Comparison of ENCODE assay signal across 16 cellular contexts in genomic region chr1:205491794-205492193, GRCh38. TPM values are rescaled to one million over a fixed set of nuclear protein-coding genes. Genes with fewer than 3 reads are reported as not detected.
A peak's percentile ranks its signal among the peaks of the same experiment; 100 is the strongest.
DNase-seq lines count a peak whose midpoint lies in the region; FAIRE-seq and TF ChIP-seq lines count a peak whose summit lies in the region.
"Had no signal": no experiment of that assay in that cellular context is flagged by ENCODE, and none has a peak within 500 bp of the region (broad histone marks: within the 10 kb centered on the region; RNA-seq: fewer than 3 reads in every experiment).

No MANE protein-coding gene starts in this region.

- H2BK120ac ChIP-seq in H1 (replicated peaks; ENCODE audit: low read depth, low read length) (no peak overlapping the region), neuronal stem cell (ENCODE audit: low read depth, low read length) (no peak overlapping the region)

- no peak overlapping the region for H2BK12ac ChIP-seq in H1 (ENCODE audit: low read depth, low read length)
- no peak overlapping the region for H2BK12ac ChIP-seq in neuronal stem cell (ENCODE audit: low read length)

- H3K14ac ChIP-seq in H1 (ENCODE audit: insufficient read length) (no peak overlapping the region), neuronal stem cell (ENCODE audit: low read length) (no peak overlapping the region)

- FAIRE-seq in H1 (lab: Jason Lieb, UNC), result no peak
- FAIRE-seq: GM12891 had no signal

- H2BK15ac ChIP-seq in H1 (ENCODE audit: low read length) (peak overlapping the region; percentile 46; the same call in 1 of the 2 replicates), neuronal stem cell (ENCODE audit: low read length) (no peak overlapping the region)

- H3K36me3 ChIP-seq in H1 (ENCODE audit: control insufficient read depth in 2 of 4, insufficient read depth in 4 of 4, low read length in 3 of 4) (no peaks in the 10 kb centered on the region), neuronal stem cell (replicated peaks in 1 of 2; ENCODE audit: control insufficient read depth in 2 of 2, insufficient read depth in 2 of 2, low read length in 2 of 2) (no peaks in the 10 kb centered on the region)
- H3K36me3 ChIP-seq: Peyer's patch, SJSA1 had no signal

- no peak overlapping the region for H4K5ac ChIP-seq in H1 (ENCODE audit: insufficient read length, low read depth, low read length)

- peak overlapping the region in 1 of 2 experiments; percentile 24; a peak in 1 of 4 replicates for H3K4me2 ChIP-seq in H1 (ENCODE audit: insufficient read depth in 1 of 2, low read depth in 2 of 2, low read length in 2 of 2)
- no peak overlapping the region for H3K4me2 ChIP-seq in neuronal stem cell (ENCODE audit: insufficient read depth, low read length, poor library complexity, severe bottlenecking)
- H3K4me2 ChIP-seq: KMS-11 had no signal

- no peak overlapping the region for H3K56ac ChIP-seq in H1 (replicated peaks; ENCODE audit: insufficient read length, low read depth, low read length)

- H3K4me3 ChIP-seq in H1 (ENCODE audit: extremely low read depth in 1 of 4, insufficient read depth in 2 of 4, low read depth in 3 of 4, low read length in 4 of 4), result no peak overlapping the region
- no peak overlapping the region for H3K4me3 ChIP-seq in neuronal stem cell (ENCODE audit: low read length in 2 of 2)
- H3K4me3 ChIP-seq: Peyer's patch, SJSA1 had no signal

- 66% methylated on average over 3 of the region's 4 CpGs; no CpG with 5 or more reads in 1 of the 2 experiments for WGBS in H1 (ENCODE audit: extremely low coverage in 1 of 2, insufficient coverage in 1 of 2, insufficient read length in 1 of 2, insufficient replicate concordance in 2 of 2, low coverage in 1 of 2, low lambda C conversion rate in 2 of 2, missing lambda C conversion rate in 1 of 2), 2 experiments
- WGBS in neuronal stem cell (ENCODE audit: extremely low coverage in 2 of 2, insufficient read length in 2 of 2, insufficient replicate concordance in 1 of 2), 2 donors, result no CpG with 5 or more reads among the region's 4 CpGs

- no peaks in the 10 kb centered on the region for H3K9me3 ChIP-seq in H1 (ENCODE audit: insufficient read depth in 2 of 2, low read depth in 1 of 2, low read length in 1 of 2)
- no peaks in the 10 kb centered on the region for H3K9me3 ChIP-seq in neuronal stem cell (replicated peaks in 1 of 2; ENCODE audit: control insufficient read depth in 2 of 2, insufficient read depth in 1 of 2, low read depth in 1 of 2, low read length in 2 of 2)
- H3K9me3 ChIP-seq: Peyer's patch, SJSA1 had no signal

- DNase-seq in GM03348 (ENCODE audit: low spot score) (peak; percentile 46), RWPE1 (ENCODE audit: low spot score) (no peak), H1 (ENCODE audit: low read depth in 1 of 2, low spot score in 2 of 2) (no peak), neuronal stem cell (ENCODE audit: low spot score) (no peak), GM13977 (ENCODE audit: low spot score) (no peak), ureter (ENCODE audit: low spot score) (no peak), NCI-H446 (lab: John Stamatoyannopoulos, UW) (no peak)
- DNase-seq: CD8-positive, alpha-beta T cell; DND-41; GOT3; MV-4-11; Peyer's patch had no signal

- TF ChIP-seq CTCF in RWPE1 (conservative IDR thresholded peaks at IDR 0.05; ENCODE audit: low read depth) (no peak), H1 (IDR thresholded peaks at IDR 0.05; ENCODE audit: control extremely low read depth in 1 of 3, insufficient read depth in 1 of 3, low read depth in 1 of 3, low read length in 3 of 3) (no peak), GM13977 (IDR thresholded peaks at IDR 0.05; ENCODE audit: extremely low read depth, insufficient read depth, missing control alignments) (no peak)

- POLR2A ChIA-PET in RWPE1 (lab: Yijun Ruan, JAX; ENCODE audit: low non-redundant PET), result no interaction called here
- POLR2A ChIA-PET in H1 (lab: Charles Lee; ENCODE audit: partially characterized antibody), result interaction anchor here (0.8 to 6.1 kb wide), 6 partner anchors 10 to 32 kb away, joined by 3 to 22 read pairs (median 9); partner anchors contain the start of gene CDK18

- H3K4ac ChIP-seq in H1 (replicated peaks; ENCODE audit: insufficient read length, low read depth, low read length) (peak overlapping the region; percentile 13), neuronal stem cell (ENCODE audit: low read length) (no peak overlapping the region)

- in situ Hi-C loops in GM13977 (cut with MboI; ENCODE audit: low pct_unique_long_range_greater_than_20kb, low sequenced_read_pairs, unreplicated experiment), result no loop called here

- no peak overlapping the region for H2AFZ ChIP-seq in H1 (ENCODE audit: low read length)
- H2AFZ ChIP-seq in neuronal stem cell (ENCODE audit: low read length), result no peak overlapping the region

- peak overlapping the region; percentile 54 for H4K91ac ChIP-seq in H1 (replicated peaks; ENCODE audit: insufficient read length, low read length)
- H4K91ac ChIP-seq in neuronal stem cell (ENCODE audit: low read depth, low read length, poor library complexity), result no peak overlapping the region

- H3K4me1 ChIP-seq in H1 (replicated peaks in 1 of 4; ENCODE audit: control insufficient read depth in 3 of 4, insufficient read depth in 4 of 4, low read length in 3 of 4), result peaks cover 10 to 23% (median 16%) of the 10 kb centered on the region in 4 experiments
- peaks cover 0 to 4% of the 10 kb centered on the region in 2 donors for H3K4me1 ChIP-seq in neuronal stem cell (ENCODE audit: control insufficient read depth in 2 of 2, insufficient read depth in 1 of 2, low read depth in 1 of 2, low read length in 2 of 2)
- H3K4me1 ChIP-seq: SJSA1 had no signal

- H2BK5ac ChIP-seq in H1 (ENCODE audit: low read depth, low read length), result no peak overlapping the region
- H2BK5ac ChIP-seq in neuronal stem cell (ENCODE audit: low read length), result no peak overlapping the region

- H3K23ac ChIP-seq in H1 (ENCODE audit: insufficient read length) (no peak overlapping the region), neuronal stem cell (ENCODE audit: low read depth, low read length, poor library complexity) (no peak overlapping the region)

- H3K18ac ChIP-seq in H1 (ENCODE audit: extremely low read depth, low read length), result no peak overlapping the region
- peak overlapping the region; percentile 45 for H3K18ac ChIP-seq in neuronal stem cell (ENCODE audit: low read length)

- H3K9ac ChIP-seq in H1 (replicated peaks in 1 of 4; ENCODE audit: extremely low read depth in 1 of 4, low read depth in 3 of 4, low read length in 3 of 4), result no peak overlapping the region
- H3K9ac ChIP-seq in neuronal stem cell (ENCODE audit: low read depth, low read length, poor library complexity), result no peak overlapping the region
- H3K9ac ChIP-seq: KMS-11 had no signal

- no peak for TF ChIP-seq POLR2A in H1 (IDR thresholded peaks at IDR 0.05; ENCODE audit: control extremely low read depth in 1 of 2, low read depth in 2 of 2, low read length in 2 of 2)

- no peak for TF ChIP-seq EP300 in H1 (IDR thresholded peaks at IDR 0.05; ENCODE audit: borderline replicate concordance in 1 of 2, low read depth in 2 of 2, low read length in 2 of 2)

- CTCF ChIA-PET in RWPE1 (lab: Yijun Ruan, JAX), result interaction anchor here (0.6 to 11.0 kb wide), 5 partner anchors 32 to 157 kb away, joined by 3 to 326 read pairs (median 4); no protein-coding TSS in a partner anchor
- CTCF ChIA-PET in H1 (lab: Charles Lee; ENCODE audit: partially characterized antibody), result interaction anchor here (1.1 to 47.3 kb wide), 11 partner anchors 8 to 218 kb away, joined by 3 to 1626 read pairs (median 10); partner anchors contain the start of genes BLACAT1, CDK18 and LEMD1

- H2BK20ac ChIP-seq in H1 (ENCODE audit: low read length), result no peak overlapping the region

- H3K27me3 ChIP-seq in H1 (replicated peaks in 1 of 4; ENCODE audit: control insufficient read depth in 3 of 4, extremely low read depth in 1 of 4, insufficient read depth in 3 of 4, low read length in 3 of 4) (no peaks in the 10 kb centered on the region), neuronal stem cell (ENCODE audit: control insufficient read depth in 3 of 3, insufficient read depth in 3 of 3, low read depth in 1 of 3, low read length in 3 of 3) (peaks cover 0 to 56% (median 0%) of the 10 kb centered on the region in 3 experiments)
- H3K27me3 ChIP-seq: Peyer's patch had no signal

- H3K79me1 ChIP-seq in H1 (ENCODE audit: low read depth, low read length), result no peaks in the 10 kb centered on the region
- no peaks in the 10 kb centered on the region for H3K79me1 ChIP-seq in neuronal stem cell (ENCODE audit: low read depth, low read length)

- H4K20me1 ChIP-seq in H1 (replicated peaks in 1 of 2; ENCODE audit: control insufficient read depth in 1 of 2, insufficient read depth in 2 of 2, low read length in 2 of 2), result no peaks in the 10 kb centered on the region

- peak overlapping the region; percentile 92 for H3K27ac ChIP-seq in RWPE1
- H3K27ac ChIP-seq in H1 (ENCODE audit: low read depth, low read length), result no peak overlapping the region
- H3K27ac ChIP-seq in neuronal stem cell (replicated peaks; ENCODE audit: low read length), result no peak overlapping the region
- H3K27ac ChIP-seq: KMS-11, Peyer's patch, SJSA1 had no signal

- no peaks in the 10 kb centered on the region for H3K23me2 ChIP-seq in H1 (ENCODE audit: low read depth, low read length)

- no peak overlapping the region for H2AK5ac ChIP-seq in H1 (ENCODE audit: low read depth, low read length)
- peak overlapping the region; percentile 16 for H2AK5ac ChIP-seq in neuronal stem cell (ENCODE audit: low read depth, low read length)

- TF ChIP-seq RAD21 in H1 (IDR thresholded peaks at IDR 0.05 in 1 of 2, conservative IDR thresholded peaks at IDR 0.05 in 1 of 2; ENCODE audit: low read depth in 2 of 2, low read length in 2 of 2), result no peak

- H4K8ac ChIP-seq in H1 (ENCODE audit: extremely low read depth, insufficient read depth, low read length) (no peak overlapping the region; the same call in 1 of the 2 replicates), neuronal stem cell (ENCODE audit: low read depth, low read length) (no peak overlapping the region)

- H3K79me2 ChIP-seq in H1 (ENCODE audit: control insufficient read depth in 1 of 2, insufficient read depth in 2 of 2, low read length in 2 of 2), result no peaks in the 10 kb centered on the region

RNA-seq across cellular contexts. Expression of gene CDK18, which starts 12.7 kb away (rescaled TPM):
- 40.9 and 44.0 TPM in 2 replicates for total RNA-seq in H1 (2021; fragmentation: NEBNext Ultra II Directional; extraction: Animal tissue kit (Norgen Biotek cat#: 25700))
- polyA plus RNA-seq in H1 (2011; rRNA removed), result 31.2 and 50.3 TPM in 2 replicates
- 19.7 TPM for polyA plus RNA-seq in H1 (2011; cell fraction: cytosol; rRNA removed)
- 102 TPM for polyA plus RNA-seq in H1 (2011; cell fraction: nucleus; rRNA removed)
- 35.9 to 57.1 TPM (median 46.6 TPM) in 4 replicates for polyA plus RNA-seq in H1 (2012, experiment 1 of 2)
- 29.8 TPM for polyA plus RNA-seq in H1 (2012, experiment 2 of 2)
- polyA plus RNA-seq in H1 (2013, experiment 1 of 2), result 31.5 TPM
- 31.7 TPM for polyA plus RNA-seq in H1 (2013, experiment 2 of 2)
- polyA minus RNA-seq in H1 (2011; rRNA and poly(A)+ RNA removed), result 37.0 and 48.0 TPM in 2 replicates
- 25.8 TPM for polyA minus RNA-seq in H1 (2011; cell fraction: cytosol; rRNA and poly(A)+ RNA removed)
- polyA minus RNA-seq in H1 (2011; cell fraction: nucleus; rRNA and poly(A)+ RNA removed), result 61.8 TPM
- polyA plus RNA-seq in neuronal stem cell (2013, experiment 1 of 2), result 25.8 TPM
- polyA plus RNA-seq in neuronal stem cell (2013, experiment 2 of 2), result 25.5 TPM
- total RNA-seq in ureter, result 28.6 TPM

RNA-seq across cellular contexts. Expression of gene BLACAT1, which starts 35.9 kb away (rescaled TPM):
- 3.5 and 3.8 TPM in 2 replicates for total RNA-seq in H1 (2021; fragmentation: NEBNext Ultra II Directional; extraction: Animal tissue kit (Norgen Biotek cat#: 25700))
- polyA plus RNA-seq in H1 (2011; rRNA removed), result 6.3 and 10.5 TPM in 2 replicates
- polyA plus RNA-seq in H1 (2011; cell fraction: cytosol; rRNA removed), result 7.2 TPM
- 18.7 TPM for polyA plus RNA-seq in H1 (2011; cell fraction: nucleus; rRNA removed)
- 6.7 to 8.3 TPM (median 7.4 TPM) in 4 replicates for polyA plus RNA-seq in H1 (2012, experiment 1 of 2)
- 5.7 TPM for polyA plus RNA-seq in H1 (2012, experiment 2 of 2)
- polyA plus RNA-seq in H1 (2013, experiment 1 of 2), result 3.9 TPM
- polyA plus RNA-seq in H1 (2013, experiment 2 of 2), result 3.9 TPM
- 13.1 and 19.7 TPM in 2 replicates for polyA minus RNA-seq in H1 (2011; rRNA and poly(A)+ RNA removed)
- 4.6 TPM for polyA minus RNA-seq in H1 (2011; cell fraction: cytosol; rRNA and poly(A)+ RNA removed)
- polyA minus RNA-seq in H1 (2011; cell fraction: nucleus; rRNA and poly(A)+ RNA removed), result 11.3 TPM
- 75.0 TPM for polyA plus RNA-seq in neuronal stem cell (2013, experiment 1 of 2)
- polyA plus RNA-seq in neuronal stem cell (2013, experiment 2 of 2), result 75.3 TPM
- 0.16 TPM for total RNA-seq in ureter
- total RNA-seq: CD8-positive, alpha-beta T cell; Right ventricle myocardium inferior; SJSA1 had no signal
